In the genomic region with DNA sequence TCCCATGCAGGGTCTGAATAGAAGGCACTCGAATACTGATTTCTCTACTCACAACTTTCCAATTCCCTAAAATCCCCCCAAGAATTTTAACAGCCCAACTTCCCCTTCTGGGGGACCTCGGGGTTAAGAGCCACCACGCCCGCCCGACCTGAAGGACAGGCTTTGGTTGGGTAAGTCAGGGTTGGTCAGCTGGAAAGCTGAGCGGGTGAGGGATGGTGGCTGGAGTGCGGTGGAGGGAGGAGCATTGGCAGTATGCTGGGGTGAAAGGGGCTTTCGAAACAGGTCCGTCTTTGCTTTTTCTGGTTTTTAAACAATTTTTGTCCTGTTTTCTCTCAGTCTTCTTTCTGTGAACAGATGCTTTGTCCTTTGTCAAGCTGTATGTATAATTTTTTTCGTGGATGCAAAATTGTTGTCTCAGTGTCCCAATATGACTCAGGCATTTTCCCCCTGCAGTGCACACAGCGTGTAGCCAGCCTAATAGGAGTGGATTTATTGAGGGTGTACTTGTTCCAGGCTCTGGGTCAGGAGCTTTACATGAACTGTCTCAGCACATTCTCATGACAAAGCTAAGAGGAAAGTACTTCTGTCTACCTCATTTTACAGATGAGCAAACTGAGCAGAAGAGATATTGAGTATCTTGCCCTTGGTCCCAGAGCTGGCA, we compare ENCODE assay signal across 13 cellular contexts. TPM values are rescaled to one million over a fixed set of nuclear protein-coding genes. Genes with fewer than 3 reads are reported as not detected.
DNase-seq lines count a peak whose midpoint lies in the region; ATAC-seq and TF ChIP-seq lines count a peak whose summit lies in the region.
"Had no signal": no experiment of that assay in that cellular context is flagged by ENCODE, and none has a peak within 500 bp of the region (broad histone marks: within the 10 kb centered on the region; RNA-seq: fewer than 3 reads in every experiment).

No MANE protein-coding gene starts in this region.

- H3K27ac ChIP-seq in GM23338 (ENCODE audit: low read depth) = no peak overlapping the region
- H3K27ac ChIP-seq: ascending aorta, right atrium auricular region had no signal

- H4K20me1 ChIP-seq in GM23338 (replicated peaks; ENCODE audit: insufficient read depth) = peaks cover 84% of the 10 kb centered on the region

- peak; percentile 20 for ATAC-seq in GM23338
- peak; percentile 7 for ATAC-seq in activated T-helper 17 cell treated with anti-CD3 and anti-CD28 coated beads, Interleukin-2, amount 50 U/mL, for 72 hours (replicated peaks)
- ATAC-seq in HG03139 (IDR thresholded peaks at IDR 0.05; ENCODE audit: unreplicated experiment) = no peak

- H3K27ac Mint-ChIP-seq in activated CD4-positive, alpha-beta memory T cell treated with anti-CD3 and anti-CD28 coated beads for 36 hours = peak overlapping the region; percentile 56
- H3K27ac Mint-ChIP-seq in activated CD4-positive, alpha-beta memory T cell treated with anti-CD3 and anti-CD28 coated beads, Interleukin-2, amount 10 ng/mL, durations not matched to agents 7 days and 5 days = no peak overlapping the region
- 0 out of 2 replicates have a peak overlapping the region, but pooled peaks have one; percentile 30 for H3K27ac Mint-ChIP-seq in GM23338
- H3K27ac Mint-ChIP-seq in activated T-helper 17 cell treated with anti-CD3 and anti-CD28 coated beads, Interleukin-2, amount 50 U/mL, for 72 hours = peak overlapping the region; percentile 99

- H3F3A ChIP-seq in GM23338 (replicated peaks; ENCODE audit: low read depth) = no peaks in the 10 kb centered on the region

- no peaks in the 10 kb centered on the region for H3K9me3 Mint-ChIP-seq in activated CD4-positive, alpha-beta memory T cell treated with anti-CD3 and anti-CD28 coated beads for 36 hours
- H3K9me3 Mint-ChIP-seq in activated CD4-positive, alpha-beta memory T cell treated with anti-CD3 and anti-CD28 coated beads, Interleukin-2, amount 10 ng/mL, durations not matched to agents 7 days and 5 days = no peaks in the 10 kb centered on the region
- no peaks in the 10 kb centered on the region for H3K9me3 Mint-ChIP-seq in GM23338
- no peaks in the 10 kb centered on the region for H3K9me3 Mint-ChIP-seq in activated T-helper 17 cell treated with anti-CD3 and anti-CD28 coated beads, Interleukin-2, amount 50 U/mL, for 72 hours

- H3K9me2 ChIP-seq in GM23338 (ENCODE audit: insufficient read depth) = no peaks in the 10 kb centered on the region

- no peak for DNase-seq in activated CD4-positive, alpha-beta memory T cell treated with anti-CD3 and anti-CD28 coated beads for 36 hours
- no peak for DNase-seq in activated CD4-positive, alpha-beta memory T cell treated with anti-CD3 and anti-CD28 coated beads, Interleukin-2, amount 10 ng/mL, durations not matched to agents 7 days and 5 days
- DNase-seq in GM23338 (ENCODE audit: low spot score) = no peak
- DNase-seq in renal cortical epithelial cell (ENCODE audit: low read depth) = peak; percentile 37
- no peak for DNase-seq in cardiac septum (ENCODE audit: low spot score)
- DNase-seq in medulla oblongata (ENCODE audit: extremely low spot score) = no peak
- DNase-seq: hippocampal formation, midbrain, NCI-H2081 treated with DMSO at 0.1 percent for 48 hours had no signal

- no peaks in the 10 kb centered on the region for H3K27me3 Mint-ChIP-seq in activated CD4-positive, alpha-beta memory T cell treated with anti-CD3 and anti-CD28 coated beads for 36 hours
- no peaks in the 10 kb centered on the region for H3K27me3 Mint-ChIP-seq in activated CD4-positive, alpha-beta memory T cell treated with anti-CD3 and anti-CD28 coated beads, Interleukin-2, amount 10 ng/mL, durations not matched to agents 7 days and 5 days
- peaks cover 13% of the 10 kb centered on the region for H3K27me3 Mint-ChIP-seq in GM23338 (ENCODE audit: insufficient read depth, low read depth, poor library complexity)
- no peaks in the 10 kb centered on the region for H3K27me3 Mint-ChIP-seq in activated T-helper 17 cell treated with anti-CD3 and anti-CD28 coated beads, Interleukin-2, amount 50 U/mL, for 72 hours

- TF ChIP-seq CTCF in GM23338 (conservative IDR thresholded peaks at IDR 0.05; ENCODE audit: low read depth in 2 of 2) = no peak

- no peaks in the 10 kb centered on the region for H3K27me3 ChIP-seq in GM23338 (ENCODE audit: insufficient read depth)
- H3K27me3 ChIP-seq: ascending aorta, right atrium auricular region had no signal

- no peaks in the 10 kb centered on the region for H3K36me3 ChIP-seq in GM23338 (ENCODE audit: insufficient read depth)
- H3K36me3 ChIP-seq: ascending aorta, right atrium auricular region had no signal

- peaks cover 100% of the 10 kb centered on the region for H3K79me2 ChIP-seq in GM23338 (replicated peaks; ENCODE audit: insufficient read depth)

- POLR2A ChIA-PET in activated CD4-positive, alpha-beta memory T cell treated with anti-CD3 and anti-CD28 coated beads for 36 hours (lab: Charles Lee) = interaction anchor here (0.8 to 1.5 kb wide), 4 partner anchors 10 to 49 kb away, joined by 3 to 8 read pairs (median 4); no protein-coding TSS in a partner anchor
- POLR2A ChIA-PET in activated CD4-positive, alpha-beta memory T cell treated with anti-CD3 and anti-CD28 coated beads, Interleukin-2, amount 10 ng/mL, durations not matched to agents 7 days and 5 days (lab: Charles Lee) = interaction anchor here (0.6 to 1.7 kb wide), 5 partner anchors 15 to 67 kb away, joined by 4 to 5 read pairs (median 4); no protein-coding TSS in a partner anchor

- no peak overlapping the region for H2AFZ ChIP-seq in GM23338

- H3K4me3 ChIP-seq in GM23338 = no peak overlapping the region
- H3K4me3 ChIP-seq: ascending aorta, right atrium auricular region had no signal

- H3K36me3 Mint-ChIP-seq in activated CD4-positive, alpha-beta memory T cell treated with anti-CD3 and anti-CD28 coated beads for 36 hours = peaks cover 12% of the 10 kb centered on the region
- H3K36me3 Mint-ChIP-seq in activated CD4-positive, alpha-beta memory T cell treated with anti-CD3 and anti-CD28 coated beads, Interleukin-2, amount 10 ng/mL, durations not matched to agents 7 days and 5 days (ENCODE audit: low read depth) = peaks cover 21% of the 10 kb centered on the region
- H3K36me3 Mint-ChIP-seq in GM23338 (ENCODE audit: low read depth) = no peaks in the 10 kb centered on the region
- H3K36me3 Mint-ChIP-seq in activated T-helper 17 cell treated with anti-CD3 and anti-CD28 coated beads, Interleukin-2, amount 50 U/mL, for 72 hours (ENCODE audit: low read depth) = peaks cover 76% of the 10 kb centered on the region

- no peak overlapping the region for H3K4me3 Mint-ChIP-seq in activated CD4-positive, alpha-beta memory T cell treated with anti-CD3 and anti-CD28 coated beads for 36 hours
- no peak overlapping the region for H3K4me3 Mint-ChIP-seq in activated CD4-positive, alpha-beta memory T cell treated with anti-CD3 and anti-CD28 coated beads, Interleukin-2, amount 10 ng/mL, durations not matched to agents 7 days and 5 days
- H3K4me3 Mint-ChIP-seq in GM23338 = no peak overlapping the region
- H3K4me3 Mint-ChIP-seq in activated T-helper 17 cell treated with anti-CD3 and anti-CD28 coated beads, Interleukin-2, amount 50 U/mL, for 72 hours = peak overlapping the region; percentile 90

- peaks cover 100% of the 10 kb centered on the region for H3K4me1 Mint-ChIP-seq in activated CD4-positive, alpha-beta memory T cell treated with anti-CD3 and anti-CD28 coated beads for 36 hours (ENCODE audit: low read depth)
- peaks cover 94% of the 10 kb centered on the region for H3K4me1 Mint-ChIP-seq in activated CD4-positive, alpha-beta memory T cell treated with anti-CD3 and anti-CD28 coated beads, Interleukin-2, amount 10 ng/mL, durations not matched to agents 7 days and 5 days
- peaks cover 89% of the 10 kb centered on the region for H3K4me1 Mint-ChIP-seq in GM23338
- peaks cover 83% of the 10 kb centered on the region for H3K4me1 Mint-ChIP-seq in activated T-helper 17 cell treated with anti-CD3 and anti-CD28 coated beads, Interleukin-2, amount 50 U/mL, for 72 hours

- H3K4me2 ChIP-seq in GM23338 = peak overlapping the region; percentile 46; the same call in 1 of the 2 replicates

- CTCF ChIA-PET in activated CD4-positive, alpha-beta memory T cell treated with anti-CD3 and anti-CD28 coated beads for 36 hours (lab: Charles Lee) = interaction anchor here (0.7 to 0.8 kb wide), 2 partner anchors 10 to 81 kb away, joined by 3 to 4 read pairs; no protein-coding TSS in a partner anchor
- CTCF ChIA-PET in activated CD4-positive, alpha-beta memory T cell treated with anti-CD3 and anti-CD28 coated beads, Interleukin-2, amount 10 ng/mL, durations not matched to agents 7 days and 5 days (lab: Charles Lee) = interaction anchor here (0.6 to 1.3 kb wide), 2 partner anchors 21 to 43 kb away, joined by 3 read pairs; no protein-coding TSS in a partner anchor

- H3K4me1 ChIP-seq in GM23338 (ENCODE audit: insufficient read depth) = peaks cover 69% of the 10 kb centered on the region
- H3K4me1 ChIP-seq: ascending aorta had no signal

- intact Hi-C loops in activated CD4-positive, alpha-beta memory T cell treated with anti-CD3 and anti-CD28 coated beads for 36 hours (cut with micrococcal nuclease) = no loop called here
- intact Hi-C loops in cardiac septum (cut with DNase I) = no loop called here

TF ChIP-seq in GM23338, 12 proteins besides CTCF, POLR2A, EP300 and RAD21 (continues in another document):
- TF ChIP-seq ZNF114 (CRISPR knock-in tag; IDR thresholded peaks at IDR 0.05) = no peak
- TF ChIP-seq ZNF331 (CRISPR knock-in tag; IDR thresholded peaks at IDR 0.05; ENCODE audit: low read depth) = no peak

RNA-seq across cellular contexts. Expression of gene STK24, which starts 50.9 kb away (rescaled TPM):
- 100 to 1,000 TPM; 176 to 178 TPM for total RNA-seq in activated CD4-positive, alpha-beta memory T cell treated with anti-CD3 and anti-CD28 coated beads for 36 hours
- 100 to 1,000 TPM; 189 to 204 TPM for total RNA-seq in activated CD4-positive, alpha-beta memory T cell treated with anti-CD3 and anti-CD28 coated beads, Interleukin-2, amount 10 ng/mL, durations not matched to agents 7 days and 5 days
- total RNA-seq in GM23338 (2014; rRNA removed; shearing (Covaris generic)) = 144 and 157 TPM in 2 replicates
- polyA plus RNA-seq in GM23338 (2016; fragmentation: Nextera tagmentation; extraction: Ambion mirVana) = 56.5 and 60.3 TPM in 2 replicates
- 100 to 1,000 TPM; 212 to 231 TPM for total RNA-seq in activated T-helper 17 cell treated with anti-CD3 and anti-CD28 coated beads, Interleukin-2, amount 50 U/mL, for 72 hours
- 82.0 and 86.3 TPM in 2 replicates for total RNA-seq in renal cortical epithelial cell
- 63.5 TPM for total RNA-seq in cardiac septum
